Comparison of ENCODE assay signal across 6 cellular contexts in genomic region chr12:8624750-8625149, GRCh38. TPM values are rescaled to one million over a fixed set of nuclear protein-coding genes. Genes with fewer than 3 reads are reported as not detected.
"Had no signal": no experiment of that assay in that cellular context is flagged by ENCODE, and none has a peak within 500 bp of the region (broad histone marks: within the 10 kb centered on the region; RNA-seq: fewer than 3 reads in every experiment).

No MANE protein-coding gene starts in this region.

RNA-seq across cellular contexts. Expression of gene AICDA, which starts 12.1 kb away (rescaled TPM):
- total RNA-seq: GM23248, GM23338, H1, H4, H7, HFFc6 had no signal
- polyA plus RNA-seq: GM23248, H1 had no signal

RNA-seq across cellular contexts. Expression of gene MFAP5, which starts 37.9 kb away (rescaled TPM):
- total RNA-seq: H4 had no signal
